ENCODE assay signal across 1 cellular context in genomic region chr7:44796034-44796503, GRCh38.
A peak's percentile ranks its signal among the peaks of the same experiment; 100 is the strongest.
TF ChIP-seq lines count a peak whose summit lies in the region.

No MANE protein-coding gene starts in this region.

TF ChIP-seq in K562, 482 proteins besides CTCF, POLR2A, EP300 and RAD21 (continued from another document):
- TF ChIP-seq HDGF (IDR thresholded peaks at IDR 0.05) = peak; percentile 93; the same call in 1 of the 2 replicates
- 0 out of 2 replicates have a peak, but pooled peaks have one; percentile 44 for TF ChIP-seq MTA1 (IDR thresholded peaks at IDR 0.05; ENCODE audit: borderline replicate concordance)
- TF ChIP-seq ZBTB7A (IDR thresholded peaks at IDR 0.05; ENCODE audit: borderline replicate concordance, control insufficient read depth, low read depth, low read length) = peak; percentile 75; the same call in 1 of the 2 replicates
- TF ChIP-seq ZNF584 (CRISPR knock-in tag; IDR thresholded peaks at IDR 0.05; ENCODE audit: low read depth) = no peak
- TF ChIP-seq RAD51 (IDR thresholded peaks at IDR 0.05; ENCODE audit: borderline replicate concordance, low read depth) = 0 out of 2 replicates have a peak, but pooled peaks have one; percentile 5
- peak; percentile 63; the same call in 1 of the 2 replicates for TF ChIP-seq ZBTB17 (CRISPR knock-in tag; IDR thresholded peaks at IDR 0.05)
- no peak for TF ChIP-seq ZNF77 (CRISPR knock-in tag; IDR thresholded peaks at IDR 0.05)
TF ChIP-seq in K562: peak in this region for 83.
